ENCODE assay signal across 9 cellular contexts in genomic region chr15:81297147-81297572, GRCh38. TPM values are rescaled to one million over a fixed set of nuclear protein-coding genes. Genes with fewer than 3 reads are reported as not detected.
DNase-seq lines count a peak whose midpoint lies in the region; ATAC-seq, FAIRE-seq and TF ChIP-seq lines count a peak whose summit lies in the region.
"Had no signal": no experiment of that assay in that cellular context is flagged by ENCODE, and none has a peak within 500 bp of the region (broad histone marks: within the 10 kb centered on the region; RNA-seq: fewer than 3 reads in every experiment).

No MANE protein-coding gene starts in this region.

- no peak for TF ChIP-seq EP300 in GM12878 (IDR thresholded peaks at IDR 0.05; ENCODE audit: borderline replicate concordance in 1 of 2, control insufficient read depth in 1 of 2, low read depth in 2 of 2, low read length in 2 of 2)

- peaks cover 83% of the 10 kb centered on the region for H3K79me2 ChIP-seq in GM12878 (ENCODE audit: control insufficient read depth, insufficient read depth, low read length)

- SMC1A ChIA-PET in GM12878 (lab: Charles Lee; ENCODE audit: uncharacterized antibody, unreplicated experiment), result interaction anchor here (0.7 to 9.6 kb wide), 12 partner anchors 11 to 274 kb away, joined by 3 to 109 read pairs (median 4); partner anchors contain the start of gene STARD5

- H3K27ac ChIP-seq in BLaER1, result peak overlapping the region; percentile 85
- peak overlapping the region; percentile 99 for H3K27ac ChIP-seq in GM12878 (ENCODE audit: control insufficient read depth, insufficient read depth)
- peak overlapping the region; percentile 50 for H3K27ac ChIP-seq in muscle layer of duodenum (ENCODE audit: low read length)
- H3K27ac ChIP-seq: VCaP had no signal

- no peak for TF ChIP-seq RAD21 in GM12878 (IDR thresholded peaks at IDR 0.05; ENCODE audit: insufficient read depth, low read depth, low read length)

- POLR2A ChIA-PET in GM12878 (lab: Charles Lee), result interaction anchor here (0.7 to 1.6 kb wide), 4 partner anchors 10 to 27 kb away, joined by 3 to 5 read pairs (median 4); partner anchors contain the start of gene STARD5

- H3K4me3 ChIP-seq in BLaER1, result peak overlapping the region; percentile 68
- peak overlapping the region; percentile 75 for H3K4me3 ChIP-seq in GM12878
- H3K4me3 ChIP-seq in muscle layer of duodenum (ENCODE audit: low read depth in 1 of 2, low read length in 2 of 2), result peak overlapping the region; percentile 19 to 59

- peaks cover 28% of the 10 kb centered on the region for H3K36me3 ChIP-seq in BLaER1
- peaks cover 0 to 3% of the 10 kb centered on the region in 2 experiments; a peak in 2 of 4 replicates for H3K36me3 ChIP-seq in GM12878 (ENCODE audit: control insufficient read depth in 2 of 2, insufficient read depth in 2 of 2, low read length in 1 of 2)
- H3K36me3 ChIP-seq in muscle layer of duodenum (ENCODE audit: control insufficient read depth in 1 of 2, insufficient read depth in 2 of 2, low read length in 2 of 2), result peaks cover 0 to 3% of the 10 kb centered on the region in 2 donors

- RAD21 ChIA-PET in GM12878 (lab: Charles Lee; ENCODE audit: unreplicated experiment), result interaction anchor here (0.6 to 8.4 kb wide), 9 partner anchors 11 to 271 kb away, joined by 3 to 73 read pairs (median 5); partner anchors contain the start of gene STARD5

- in situ Hi-C loops in GM12878 (cut with MboI), result loop anchor here (10.0 to 25.0 kb wide), 5 partner anchors 302 to 1915 kb away; partner anchors contain the start of genes HDGFL3 and RPS17

- ATAC-seq in GM12878, result no peak
- ATAC-seq in HG03520 (IDR thresholded peaks at IDR 0.05; ENCODE audit: unreplicated experiment), result no peak

- WGBS in GM12878 (ENCODE audit: insufficient coverage, insufficient replicate concordance, low lambda C conversion rate, missing lambda C conversion rate), result 4% methylated on average over 3 of the region's 3 CpGs

- TF ChIP-seq CTCF in GM12878 (IDR thresholded peaks at IDR 0.05 in 2 of 3, conservative IDR thresholded peaks at IDR 0.05 in 1 of 3; ENCODE audit: control insufficient read depth in 2 of 3, extremely low read depth in 1 of 3, insufficient read depth in 1 of 3, low read depth in 3 of 3, low read length in 3 of 3), result no peak

- H3K27me3 ChIP-seq in BLaER1 (no peaks in the 10 kb centered on the region), GM12878 (replicated peaks in 1 of 2; ENCODE audit: control insufficient read depth in 2 of 2, insufficient read depth in 2 of 2, low read length in 1 of 2) (no peaks in the 10 kb centered on the region), muscle layer of duodenum (ENCODE audit: low read depth, low read length) (no peaks in the 10 kb centered on the region)

- CTCF ChIA-PET in GM12878 (lab: Yijun Ruan, JAX), result interaction anchor here (0.7 to 6.6 kb wide), 10 partner anchors 10 to 376 kb away, joined by 3 to 66 read pairs (median 4); no protein-coding TSS in a partner anchor

- DNase-seq in HT1080 (ENCODE audit: low read depth) (peak; percentile 64), GM12878 (ENCODE audit: low read depth, low spot score) (no peak), NK-92 (lab: John Stamatoyannopoulos, UW; ENCODE audit: unreplicated experiment) (no peak), dedifferentiated amniotic fluid mesenchymal stem cell (ENCODE audit: extremely low spot score) (no peak), amygdala (lab: John Stamatoyannopoulos, UW) (no peak)

- H3K9ac ChIP-seq in BLaER1 (peak overlapping the region; percentile 69), GM12878 (ENCODE audit: control insufficient read depth, insufficient read depth, low read length) (peak overlapping the region; percentile 79)

- H3K4me2 ChIP-seq in BLaER1 (peak overlapping the region; percentile 98), GM12878 (ENCODE audit: control insufficient read depth, insufficient read depth) (peak overlapping the region; percentile 100)

- no peaks in the 10 kb centered on the region for H4K20me1 ChIP-seq in BLaER1
- H4K20me1 ChIP-seq in GM12878 (ENCODE audit: control insufficient read depth, insufficient read depth), result no peaks in the 10 kb centered on the region

- intact Hi-C loops in GM12878 (cut with micrococcal nuclease; ENCODE audit: unreplicated experiment), result loop anchor here (10.0 kb wide), 1 partner anchor 748 kb away; the partner anchor contains the start of gene MEX3B

- FAIRE-seq in GM12878 (lab: Jason Lieb, UNC), result no peak

- H3K9me3 ChIP-seq in BLaER1 (no peaks in the 10 kb centered on the region), GM12878 (replicated peaks; ENCODE audit: control insufficient read depth, insufficient read depth, low read length) (no peaks in the 10 kb centered on the region), muscle layer of duodenum (ENCODE audit: control insufficient read depth in 1 of 2, low read length in 2 of 2) (no peaks in the 10 kb centered on the region)

- BruUV-seq in GM12878 (replicated peaks; lab: Mats Ljungman, UMichigan), result TSS peak; percentile 4

- H2AFZ ChIP-seq in GM12878 (ENCODE audit: control insufficient read depth, low read depth, low read length), result no peak overlapping the region

- TF ChIP-seq POLR2A in GM12878 (IDR thresholded peaks at IDR 0.05; ENCODE audit: low read depth, low read length), result no peak; the same call in 1 of the 2 replicates

- peaks cover 98% of the 10 kb centered on the region for H3K4me1 ChIP-seq in BLaER1
- H3K4me1 ChIP-seq in GM12878 (ENCODE audit: control insufficient read depth, insufficient read depth, low read length), result peaks cover 60% of the 10 kb centered on the region
- peaks cover 8 to 11% of the 10 kb centered on the region in 2 donors for H3K4me1 ChIP-seq in muscle layer of duodenum (ENCODE audit: control insufficient read depth in 1 of 2, insufficient read depth in 2 of 2, low read length in 2 of 2)

TF ChIP-seq in GM12878, 131 proteins besides CTCF, POLR2A, EP300 and RAD21 (continues in another document):
- no peak for TF ChIP-seq NFXL1 (IDR thresholded peaks at IDR 0.05; ENCODE audit: borderline replicate concordance)
- TF ChIP-seq SMAD1 (IDR thresholded peaks at IDR 0.05; ENCODE audit: low read depth, partially characterized antibody), result peak; percentile 11
- no peak for TF ChIP-seq BRCA1 (IDR thresholded peaks at IDR 0.05; ENCODE audit: low read depth, low read length)
- no peak for TF ChIP-seq USF1 (IDR thresholded peaks at IDR 0.05; ENCODE audit: borderline replicate concordance, extremely low read length, insufficient read depth, low read depth, low read length)
- TF ChIP-seq MLLT1 (IDR thresholded peaks at IDR 0.05), result 0 out of 2 replicates have a peak, but pooled peaks have one; percentile 36
- TF ChIP-seq CBX3 (IDR thresholded peaks at IDR 0.05; ENCODE audit: borderline replicate concordance, low read depth), result no peak
- TF ChIP-seq SP1 (IDR thresholded peaks at IDR 0.05; ENCODE audit: low read depth, low read length), result no peak

RNA-seq across cellular contexts. Expression of gene STARD5, which starts 26.8 kb away (rescaled TPM):
- total RNA-seq in HT1080 (2014; rRNA removed; shearing (Covaris generic)), result 1.5 and 2.2 TPM in 2 replicates
- polyA plus RNA-seq in HT1080 (2015; cell fraction: cytosol; rRNA removed), result 0.84 and 0.86 TPM in 2 replicates
- polyA plus RNA-seq in HT1080 (2015; cell fraction: nucleus; rRNA removed), result 3.6 and 3.7 TPM in 2 replicates
- total RNA-seq in GM12878 (2013; cell fraction: nucleolus; rRNA removed), result 20.1 and 22.0 TPM in 2 replicates
- 6.3 and 6.4 TPM in 2 replicates for total RNA-seq in GM12878 (2014; rRNA removed)
- 4.1 and 4.5 TPM in 2 replicates for total RNA-seq in GM12878 (2014; rRNA removed; fragmentation: Illumina TruSeq; extraction: Trizol)
- total RNA-seq in GM12878 (2021), result 6.0 and 6.1 TPM in 2 replicates
- 2.0 TPM for polyA plus RNA-seq in GM12878 (2011; ENCODE audit: low read depth)
- polyA plus RNA-seq in GM12878 (2011; rRNA removed), result 7.5 and 9.4 TPM in 2 replicates
- 11.9 and 12.7 TPM in 2 replicates for polyA plus RNA-seq in GM12878 (2011; cell fraction: cytosol; rRNA removed)
- 22.7 and 29.4 TPM in 2 replicates for polyA plus RNA-seq in GM12878 (2011; cell fraction: nucleus; rRNA removed)
- 3.0 and 4.8 TPM in 2 replicates for polyA plus RNA-seq in GM12878 (2012)
- polyA plus RNA-seq in GM12878 (2014; fragmentation: Illumina TruSeq; extraction: Trizol), result 5.4 and 6.3 TPM in 2 replicates
- 1 to 10 TPM; 2.3 to 3.5 TPM for polyA plus RNA-seq in GM12878 (2014; fragmentation: Nextera tagmentation; extraction: Ambion mirVana)
- polyA plus RNA-seq in GM12878 (2014; rRNA removed), result 8.4 and 8.6 TPM in 2 replicates
- 1 to 10 TPM; 3.0 to 3.5 TPM for polyA plus RNA-seq in GM12878 (2016; fragmentation: Nextera tagmentation; extraction: Ambion mirVana)
- polyA minus RNA-seq in GM12878 (2011; rRNA and poly(A)+ RNA removed), result 11.0 and 11.7 TPM in 2 replicates
- 1.9 and 3.1 TPM in 2 replicates for polyA minus RNA-seq in GM12878 (2011; cell fraction: cytosol; rRNA and poly(A)+ RNA removed)
- 13.1 and 19.6 TPM in 2 replicates for polyA minus RNA-seq in GM12878 (2011; cell fraction: nucleus; rRNA and poly(A)+ RNA removed)
